Comparison of ENCODE assay signal across 15 cellular contexts in the genomic region with DNA sequence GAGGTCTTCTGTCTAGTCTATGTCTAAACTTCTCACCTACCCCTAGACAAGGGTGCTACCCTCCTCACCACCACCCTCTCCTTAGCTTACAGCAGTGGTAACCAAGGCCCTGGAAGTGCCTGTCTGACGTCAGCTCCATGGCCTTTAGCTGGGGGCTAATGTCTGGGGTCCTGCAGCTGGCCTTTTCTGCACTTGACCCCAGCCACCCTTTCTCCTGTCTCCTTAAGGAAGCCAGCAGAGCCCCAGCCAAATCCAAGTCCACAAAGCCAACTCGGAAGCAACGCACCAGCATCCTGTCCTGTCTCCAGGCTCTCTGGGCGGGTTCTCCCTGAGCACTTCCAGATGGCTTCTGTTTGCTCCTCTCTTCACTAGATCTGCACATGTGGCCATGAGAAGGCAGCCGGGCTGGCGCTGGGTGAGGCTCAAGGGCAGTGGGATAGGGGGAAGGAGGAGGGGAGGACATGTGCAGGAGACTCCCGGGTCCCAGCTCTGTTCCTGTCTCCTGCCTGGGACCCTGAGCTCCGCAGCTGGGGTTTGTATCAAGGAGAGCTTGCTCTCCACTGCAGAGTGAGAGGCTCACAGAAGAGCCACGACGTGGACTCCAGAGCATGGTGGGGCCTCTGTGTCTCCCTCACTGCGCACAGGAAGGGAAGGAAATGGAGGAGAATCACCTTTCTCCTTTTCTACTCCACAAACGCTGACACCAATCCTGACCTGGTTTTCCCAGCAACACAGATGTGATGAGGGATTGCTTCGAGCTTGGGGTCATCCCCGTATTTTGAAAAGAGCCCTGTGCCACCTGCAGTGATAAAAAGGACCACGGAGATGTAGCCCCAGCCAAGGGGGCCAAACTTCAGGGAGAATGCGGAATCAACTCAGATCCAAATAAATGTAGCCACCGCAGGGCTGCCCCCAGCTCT.
DNase-seq lines count a peak whose midpoint lies in the region; ATAC-seq, FAIRE-seq and TF ChIP-seq lines count a peak whose summit lies in the region.
"Had no signal": no experiment of that assay in that cellular context is flagged by ENCODE, and none has a peak within 500 bp of the region (broad histone marks: within the 10 kb centered on the region; RNA-seq: fewer than 3 reads in every experiment).

No MANE protein-coding gene starts in this region.

- in situ Hi-C loops in IMR-90 (cut with MboI; ENCODE audit: low sequenced_read_pairs), result no loop called here
- in situ Hi-C loops in K562 (cut with MboI), result no loop called here

- no peaks in the 10 kb centered on the region for H3K79me2 ChIP-seq in K562 (ENCODE audit: control insufficient read depth, insufficient read depth, low read length)

- H4K91ac ChIP-seq in IMR-90 (ENCODE audit: insufficient read depth, low read depth, low read length), result no peak overlapping the region

- H3K36me3 ChIP-seq in IMR-90 (ENCODE audit: control insufficient read depth, insufficient read depth, low read length) (no peaks in the 10 kb centered on the region), K562 (ENCODE audit: control insufficient read depth, insufficient read depth, low read length) (no peaks in the 10 kb centered on the region), kidney (ENCODE audit: control insufficient read depth in 1 of 2, insufficient read depth in 2 of 2, low read length in 2 of 2) (no peaks in the 10 kb centered on the region), stomach (no peaks in the 10 kb centered on the region)

- TF ChIP-seq EP300 in K562 (IDR thresholded peaks at IDR 0.05; ENCODE audit: low read length), result no peak
- TF ChIP-seq EP300 in stomach (IDR thresholded peaks at IDR 0.05), result no peak

- H2BK120ac ChIP-seq in IMR-90 (ENCODE audit: low read depth, low read length), result no peak overlapping the region

- H3K27ac ChIP-seq in IMR-90 (ENCODE audit: insufficient read depth, low read length) (no peak overlapping the region), K562 (ENCODE audit: extremely low read depth, low read depth, low read length) (no peak overlapping the region), kidney (ENCODE audit: low read depth in 2 of 2, low read length in 2 of 2) (no peak overlapping the region), stomach (peak overlapping the region; percentile 1 to 77 (median 73))
- H3K27ac ChIP-seq: skin epidermis had no signal

- no peak overlapping the region for H4K5ac ChIP-seq in IMR-90 (ENCODE audit: low read depth, low read length)

- H3K56ac ChIP-seq in IMR-90 (ENCODE audit: extremely low read depth, insufficient read depth, low read length), result no peak overlapping the region

- BruUV-seq in IMR-90 (replicated peaks; lab: Mats Ljungman, UMichigan) (no TSS peak), K562 (replicated peaks; lab: Mats Ljungman, UMichigan) (no TSS peak)

- POLR2A ChIA-PET in IMR-90 (lab: Charles Lee; ENCODE audit: unreplicated experiment) (no interaction called here), K562 (lab: Yijun Ruan, JAX) (interaction anchor here (0.6 to 0.9 kb wide), 3 partner anchors 9 to 653 kb away, joined by 3 to 5 read pairs (median 3); a partner anchor contains a TSS)

- no peak overlapping the region for H2BK15ac ChIP-seq in IMR-90 (ENCODE audit: low read depth, low read length)

- H3K9ac ChIP-seq in IMR-90 (ENCODE audit: low read depth, low read length), result no peak overlapping the region
- H3K9ac ChIP-seq in K562 (ENCODE audit: insufficient read depth in 1 of 2, low read depth in 2 of 2, low read length in 2 of 2), result no peak overlapping the region
- H3K9ac ChIP-seq in kidney (ENCODE audit: low read length in 2 of 2), result no peak overlapping the region

- H3K4ac ChIP-seq in IMR-90 (ENCODE audit: low read depth, low read length), result no peak overlapping the region

- H3K23ac ChIP-seq in IMR-90 (ENCODE audit: low read depth, low read length), result no peak overlapping the region

- 80% methylated on average over 5 of the region's 17 CpGs; no CpG with 5 or more reads in 1 of the 2 experiments for WGBS in IMR-90 (ENCODE audit: extremely low coverage in 2 of 2, insufficient read length in 1 of 2), 2 experiments
- 49% methylated on average over 7 of the region's 17 CpGs for WGBS in K562 (ENCODE audit: insufficient coverage, low coverage, missing lambda C conversion rate)
- 58 to 66% (median 65%) methylated on average over 17 of the region's 17 CpGs for WGBS in stomach, 5 donors

- H3K9me1 ChIP-seq in IMR-90 (ENCODE audit: insufficient read depth, low read length) (peaks cover 7% of the 10 kb centered on the region; the same call in 1 of the 2 replicates), K562 (ENCODE audit: control insufficient read depth, insufficient read depth, low read length) (no peaks in the 10 kb centered on the region)

- no peak overlapping the region for H2BK20ac ChIP-seq in IMR-90 (ENCODE audit: low read depth, low read length)

- TF ChIP-seq RAD21 in IMR-90 (IDR thresholded peaks at IDR 0.05; ENCODE audit: low read length) (no peak), K562 (CRISPR knock-in tag; conservative IDR thresholded peaks at IDR 0.05 in 1 of 2, IDR thresholded peaks at IDR 0.05 in 1 of 2) (no peak)

- no peak overlapping the region for H3K14ac ChIP-seq in IMR-90 (replicated peaks; ENCODE audit: low read depth, low read length)

- no peak for FAIRE-seq in K562 (lab: Jason Lieb, UNC)
- no peak for FAIRE-seq in kidney (lab: Jason Lieb, UNC)
- FAIRE-seq: HTR-8/SVneo had no signal

- H3K9me3 ChIP-seq in IMR-90 (ENCODE audit: control insufficient read depth, insufficient read depth, low read length) (no peaks in the 10 kb centered on the region), K562 (replicated peaks; ENCODE audit: control insufficient read depth, insufficient read depth, low read depth, low read length) (no peaks in the 10 kb centered on the region), kidney (ENCODE audit: control insufficient read depth in 1 of 2, low read length in 2 of 2) (no peaks in the 10 kb centered on the region), stomach (no peaks in the 10 kb centered on the region)

- H2BK5ac ChIP-seq in IMR-90 (ENCODE audit: low read depth, low read length, poor library complexity, severe bottlenecking), result no peak overlapping the region

- H2AFZ ChIP-seq in IMR-90 (replicated peaks; ENCODE audit: low read length, poor library complexity), result no peak overlapping the region
- 0 out of 2 replicates have a peak overlapping the region, but pooled peaks have one; percentile 32 for H2AFZ ChIP-seq in K562 (ENCODE audit: low read depth, low read length)

- H3K4me2 ChIP-seq in IMR-90 (ENCODE audit: low read depth, low read length) (no peak overlapping the region), K562 (ENCODE audit: insufficient read depth, low read length) (no peak overlapping the region)

- H4K8ac ChIP-seq in IMR-90 (ENCODE audit: low read depth in 2 of 2, low read length in 2 of 2), result no peak overlapping the region

- no peak overlapping the region; the same call in 1 of the 2 replicates for H3K18ac ChIP-seq in IMR-90 (ENCODE audit: low read depth, low read length)

- TF ChIP-seq CTCF in IMR-90 (conservative IDR thresholded peaks at IDR 0.05; ENCODE audit: low read depth, low read length), result no peak
- TF ChIP-seq CTCF in K562 (IDR thresholded peaks at IDR 0.05 in 2 of 3, conservative IDR thresholded peaks at IDR 0.05 in 1 of 3; ENCODE audit: insufficient read depth in 2 of 3, low read depth in 1 of 3, low read length in 3 of 3), result no peak
- no peak for TF ChIP-seq CTCF in kidney (IDR thresholded peaks at IDR 0.05; ENCODE audit: borderline replicate concordance, extremely low read depth, insufficient read depth)
- no peak for TF ChIP-seq CTCF in stomach (IDR thresholded peaks at IDR 0.05)

- CTCF ChIA-PET in IMR-90 (lab: Yijun Ruan, JAX) (interaction anchor here (0.6 to 1.7 kb wide), 3 partner anchors 9 to 1131 kb away, joined by 3 to 5 read pairs (median 4); no protein-coding TSS in a partner anchor), K562 (lab: Yijun Ruan, JAX; ENCODE audit: low intra/inter-chr PET ratio) (no interaction called here)

- H3K4me1 ChIP-seq in IMR-90 (ENCODE audit: control insufficient read depth, insufficient read depth, low read length) (peaks cover 18% of the 10 kb centered on the region; the same call in 1 of the 2 replicates), K562 (replicated peaks in 1 of 2; ENCODE audit: control insufficient read depth in 2 of 2, insufficient read depth in 2 of 2, low read length in 2 of 2) (peaks cover 8 to 9% of the 10 kb centered on the region in 2 experiments), kidney (ENCODE audit: control insufficient read depth in 1 of 2, insufficient read depth in 1 of 2, low read depth in 1 of 2, low read length in 2 of 2) (peaks cover 16 to 30% of the 10 kb centered on the region in 2 donors), stomach (peaks cover 47 to 74% (median 60%) of the 10 kb centered on the region in 4 donors)

- TF ChIP-seq POLR2A in IMR-90 (IDR thresholded peaks at IDR 0.05; ENCODE audit: low read depth, low read length) (no peak), K562 (conservative IDR thresholded peaks at IDR 0.05) (no peak), stomach (IDR thresholded peaks at IDR 0.05) (no peak)

- intact Hi-C loops in IMR-90 (cut with micrococcal nuclease) (no loop called here), K562 (cut with micrococcal nuclease) (no loop called here), kidney (cut with DNase I) (no loop called here), stomach (cut with DNase I; ENCODE audit: low total_unique reads) (no loop called here)

- peaks cover 9% of the 10 kb centered on the region for H3K27me3 ChIP-seq in IMR-90 (ENCODE audit: control insufficient read depth, insufficient read depth, low read length)
- no peaks in the 10 kb centered on the region; a peak in 1 of 5 replicates for H3K27me3 ChIP-seq in K562 (ENCODE audit: control insufficient read depth in 2 of 2, insufficient read depth in 2 of 2, low read length in 2 of 2)
- H3K27me3 ChIP-seq in stomach, result no peaks in the 10 kb centered on the region

- H2AK5ac ChIP-seq in IMR-90 (ENCODE audit: low read depth, low read length), result peak overlapping the region; percentile 39; the same call in 1 of the 2 replicates

- no peak overlapping the region for H3K4me3 ChIP-seq in IMR-90 (ENCODE audit: insufficient read depth, low read depth, low read length)
- H3K4me3 ChIP-seq in K562, result no peak overlapping the region
- no peak overlapping the region for H3K4me3 ChIP-seq in kidney (ENCODE audit: low read length in 2 of 2)
- H3K4me3 ChIP-seq in stomach, result no peak overlapping the region
- H3K4me3 ChIP-seq: skin epidermis had no signal

- DNase-seq in IMR-90 (no peak), K562 (ENCODE audit: extremely low read depth in 1 of 4, low spot score in 3 of 4) (no peak), kidney (peak; percentile 82), stomach (no peak), cortex of kidney (lab: John Stamatoyannopoulos, UW) (no peak)
- DNase-seq: activated CD4-positive, alpha-beta memory T cell treated with anti-CD3 and anti-CD28 coated beads, Interleukin-2, amount 10 ng/mL, durations not matched to agents 7 days and 5 days; activated effector memory CD4-positive, alpha-beta T cell treated with Interleukin-2 at 50 U/mL for 16 hours; CD4-positive, alpha-beta memory T cell; GDM1; head of caudate nucleus; NCI-H526 had no signal

- dilution Hi-C loops in IMR-90 (cut with HindIII; ENCODE audit: low sequenced_read_pairs, unreplicated experiment), result no loop called here

- no peak overlapping the region for H2AK9ac ChIP-seq in IMR-90 (replicated peaks; ENCODE audit: low read depth, low read length, poor library complexity)

- no peak for ATAC-seq in IMR-90 (ENCODE audit: low read depth)
- ATAC-seq in K562, result no peak
- no peak for ATAC-seq in GM21390 (IDR thresholded peaks at IDR 0.05; ENCODE audit: unreplicated experiment)
- no peak for ATAC-seq in HG02623 (IDR thresholded peaks at IDR 0.05; ENCODE audit: unreplicated experiment)

- H3K79me1 ChIP-seq in IMR-90 (ENCODE audit: low read depth in 1 of 2, low read length in 2 of 2), result no peaks in the 10 kb centered on the region

- H4K20me1 ChIP-seq in IMR-90 (ENCODE audit: insufficient read depth, low read length) (no peaks in the 10 kb centered on the region), K562 (replicated peaks; ENCODE audit: control insufficient read depth, insufficient read depth, low read length) (no peaks in the 10 kb centered on the region)

Comparison
In these comparisons a context has a peak if more than half of its experiments do, and no peak if none do; other contexts are left out.
1. H3K27ac ChIP-seq: peak in stomach (5 of 5); none in IMR-90 (single experiment), K562 (single experiment) and kidney (0 of 2).